In the genomic region with DNA sequence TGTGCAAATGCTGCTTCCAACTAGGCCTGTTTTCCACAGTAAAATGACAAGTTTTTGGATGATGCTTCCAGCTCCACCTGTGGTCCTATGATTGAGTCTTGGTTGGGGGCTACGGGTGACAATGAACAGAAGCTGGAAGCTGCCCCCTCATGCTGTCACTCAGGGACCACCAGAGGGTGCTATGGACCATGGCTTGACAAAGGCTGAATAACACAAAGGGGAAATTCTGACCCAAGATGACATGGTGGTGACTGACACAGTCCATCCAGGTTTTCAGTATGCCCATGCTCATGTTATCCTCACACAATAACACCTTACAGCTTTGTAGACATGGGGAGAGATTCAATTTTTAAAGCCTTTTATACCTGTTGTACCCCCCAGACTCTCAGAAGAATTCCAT, we compare ENCODE assay signal across 8 cellular contexts. TPM values are rescaled to one million over a fixed set of nuclear protein-coding genes. Genes with fewer than 3 reads are reported as not detected.
DNase-seq lines count a peak whose midpoint lies in the region; ATAC-seq and TF ChIP-seq lines count a peak whose summit lies in the region.

No MANE protein-coding gene starts in this region.

- DNase-seq in activated T-cell treated with anti-CD3 and anti-CD28 coated beads for 24 hours (ENCODE audit: low read depth) (peak; percentile 9), M059J (ENCODE audit: low read depth) (peak; percentile 24), dermis blood vessel endothelial cell (peak; percentile 63), progenitor cell of endocrine pancreas (ENCODE audit: low spot score, unreplicated experiment) (no peak)
- no peak for DNase-seq in activated T-cell treated with anti-CD3 and anti-CD28 coated beads, Interleukin-2, amount 50 U/mL, for 24 hours
- no peak for DNase-seq in activated T-helper 2 cell treated with anti-CD3 and anti-CD28 coated beads, Interferon-gamma antibody, Interleukin-2, Interleukin-4, amounts not matched to agents 10 μg/mL and 5 μg/mL and 100 μg/mL, durations not matched to agents 14 hours and 24 hours and 36 hours (ENCODE audit: low spot score)
- no peak for DNase-seq in T-helper 2 cell treated with Interferon-gamma antibody and Interleukin-4, amounts not matched to agents 5 μg/mL and 100 μg/mL, for 36 hours (ENCODE audit: low spot score)

- H3K4me1 Mint-ChIP-seq in activated T-cell treated with anti-CD3 and anti-CD28 coated beads, Interleukin-2, amount 50 U/mL, for 24 hours (ENCODE audit: low read depth), result peaks cover 7% of the 10 kb centered on the region
- peaks cover 16% of the 10 kb centered on the region for H3K4me1 Mint-ChIP-seq in progenitor cell of endocrine pancreas (ENCODE audit: low read depth)
- H3K4me1 Mint-ChIP-seq in activated T-helper 2 cell treated with anti-CD3 and anti-CD28 coated beads, Interferon-gamma antibody, Interleukin-2, Interleukin-4, amounts not matched to agents 10 μg/mL and 5 μg/mL and 100 μg/mL, durations not matched to agents 14 hours and 24 hours and 36 hours (ENCODE audit: low read depth), result peaks cover 2% of the 10 kb centered on the region
- H3K4me1 Mint-ChIP-seq in T-helper 2 cell treated with Interferon-gamma antibody and Interleukin-4, amounts not matched to agents 5 μg/mL and 100 μg/mL, for 36 hours (ENCODE audit: low read depth), result peaks cover 3% of the 10 kb centered on the region

- peaks cover 6% of the 10 kb centered on the region for H3K9me3 Mint-ChIP-seq in activated T-cell treated with anti-CD3 and anti-CD28 coated beads, Interleukin-2, amount 50 U/mL, for 24 hours
- peaks cover 10% of the 10 kb centered on the region for H3K9me3 Mint-ChIP-seq in progenitor cell of endocrine pancreas (ENCODE audit: low read depth)
- H3K9me3 Mint-ChIP-seq in activated T-helper 2 cell treated with anti-CD3 and anti-CD28 coated beads, Interferon-gamma antibody, Interleukin-2, Interleukin-4, amounts not matched to agents 10 μg/mL and 5 μg/mL and 100 μg/mL, durations not matched to agents 14 hours and 24 hours and 36 hours, result peaks cover 11% of the 10 kb centered on the region
- H3K9me3 Mint-ChIP-seq in T-helper 2 cell treated with Interferon-gamma antibody and Interleukin-4, amounts not matched to agents 5 μg/mL and 100 μg/mL, for 36 hours, result peaks cover 7% of the 10 kb centered on the region

- H3K27ac Mint-ChIP-seq in activated T-cell treated with anti-CD3 and anti-CD28 coated beads, Interleukin-2, amount 50 U/mL, for 24 hours, result no peak overlapping the region
- no peak overlapping the region for H3K27ac Mint-ChIP-seq in progenitor cell of endocrine pancreas
- H3K27ac Mint-ChIP-seq in activated T-helper 2 cell treated with anti-CD3 and anti-CD28 coated beads, Interferon-gamma antibody, Interleukin-2, Interleukin-4, amounts not matched to agents 10 μg/mL and 5 μg/mL and 100 μg/mL, durations not matched to agents 14 hours and 24 hours and 36 hours, result no peak overlapping the region
- H3K27ac Mint-ChIP-seq in T-helper 2 cell treated with Interferon-gamma antibody and Interleukin-4, amounts not matched to agents 5 μg/mL and 100 μg/mL, for 36 hours, result no peak overlapping the region

- peaks cover 68% of the 10 kb centered on the region for H3K36me3 Mint-ChIP-seq in activated T-cell treated with anti-CD3 and anti-CD28 coated beads, Interleukin-2, amount 50 U/mL, for 24 hours (ENCODE audit: low read depth)
- H3K36me3 Mint-ChIP-seq in progenitor cell of endocrine pancreas (ENCODE audit: insufficient read depth), result peaks cover 10% of the 10 kb centered on the region
- peaks cover 46% of the 10 kb centered on the region for H3K36me3 Mint-ChIP-seq in activated T-helper 2 cell treated with anti-CD3 and anti-CD28 coated beads, Interferon-gamma antibody, Interleukin-2, Interleukin-4, amounts not matched to agents 10 μg/mL and 5 μg/mL and 100 μg/mL, durations not matched to agents 14 hours and 24 hours and 36 hours (ENCODE audit: low read depth)
- H3K36me3 Mint-ChIP-seq in T-helper 2 cell treated with Interferon-gamma antibody and Interleukin-4, amounts not matched to agents 5 μg/mL and 100 μg/mL, for 36 hours (ENCODE audit: low read depth), result peaks cover 44% of the 10 kb centered on the region

- intact Hi-C loops in activated T-helper 2 cell treated with anti-CD3 and anti-CD28 coated beads, Interferon-gamma antibody, Interleukin-2, Interleukin-4, amounts not matched to agents 10 μg/mL and 5 μg/mL and 100 μg/mL, durations not matched to agents 14 hours and 24 hours and 36 hours (cut with micrococcal nuclease), result no loop called here

- H3K4me3 Mint-ChIP-seq in activated T-cell treated with anti-CD3 and anti-CD28 coated beads, Interleukin-2, amount 50 U/mL, for 24 hours, result no peak overlapping the region
- no peak overlapping the region for H3K4me3 Mint-ChIP-seq in progenitor cell of endocrine pancreas (ENCODE audit: low read depth)
- no peak overlapping the region for H3K4me3 Mint-ChIP-seq in activated T-helper 2 cell treated with anti-CD3 and anti-CD28 coated beads, Interferon-gamma antibody, Interleukin-2, Interleukin-4, amounts not matched to agents 10 μg/mL and 5 μg/mL and 100 μg/mL, durations not matched to agents 14 hours and 24 hours and 36 hours (ENCODE audit: low read depth)
- H3K4me3 Mint-ChIP-seq in T-helper 2 cell treated with Interferon-gamma antibody and Interleukin-4, amounts not matched to agents 5 μg/mL and 100 μg/mL, for 36 hours, result no peak overlapping the region

- peak; percentile 38 for TF ChIP-seq CTCF in progenitor cell of endocrine pancreas (IDR thresholded peaks at IDR 0.05; ENCODE audit: unreplicated experiment)

- H3K27me3 Mint-ChIP-seq in activated T-cell treated with anti-CD3 and anti-CD28 coated beads, Interleukin-2, amount 50 U/mL, for 24 hours, result no peaks in the 10 kb centered on the region
- peaks cover 19% of the 10 kb centered on the region for H3K27me3 Mint-ChIP-seq in progenitor cell of endocrine pancreas
- H3K27me3 Mint-ChIP-seq in activated T-helper 2 cell treated with anti-CD3 and anti-CD28 coated beads, Interferon-gamma antibody, Interleukin-2, Interleukin-4, amounts not matched to agents 10 μg/mL and 5 μg/mL and 100 μg/mL, durations not matched to agents 14 hours and 24 hours and 36 hours (ENCODE audit: low read depth), result no peaks in the 10 kb centered on the region
- H3K27me3 Mint-ChIP-seq in T-helper 2 cell treated with Interferon-gamma antibody and Interleukin-4, amounts not matched to agents 5 μg/mL and 100 μg/mL, for 36 hours (ENCODE audit: low read depth), result no peaks in the 10 kb centered on the region

- ATAC-seq in HG03025 (IDR thresholded peaks at IDR 0.05; ENCODE audit: low FRiP score, unreplicated experiment), result no peak

RNA-seq across cellular contexts. Expression of gene SAP30L, which starts 23.9 kb away (rescaled TPM):
- 17.2 and 59.2 TPM in 2 replicates for total RNA-seq in M059J (2014; rRNA removed; shearing (Covaris generic))
- total RNA-seq in dermis blood vessel endothelial cell, result 25.7 and 40.6 TPM in 2 replicates
- 32.9 and 37.7 TPM in 2 replicates for total RNA-seq in progenitor cell of endocrine pancreas
- total RNA-seq in activated T-helper 2 cell treated with anti-CD3 and anti-CD28 coated beads, Interferon-gamma antibody, Interleukin-2, Interleukin-4, amounts not matched to agents 10 μg/mL and 5 μg/mL and 100 μg/mL, durations not matched to agents 14 hours and 24 hours and 36 hours, result 35.9 and 36.0 TPM in 2 replicates

RNA-seq across cellular contexts. Expression of gene HAND1, which starts 56.2 kb away (rescaled TPM):
- total RNA-seq in M059J (2014; rRNA removed; shearing (Covaris generic)), result not detected in 2 replicates
- total RNA-seq in dermis blood vessel endothelial cell (not detected in 2 replicates), progenitor cell of endocrine pancreas (0.44 and 0.48 TPM in 2 replicates)
- total RNA-seq in activated T-helper 2 cell treated with anti-CD3 and anti-CD28 coated beads, Interferon-gamma antibody, Interleukin-2, Interleukin-4, amounts not matched to agents 10 μg/mL and 5 μg/mL and 100 μg/mL, durations not matched to agents 14 hours and 24 hours and 36 hours, result not detected in 2 replicates

Comparison
In these comparisons a context has a peak if more than half of its experiments do, and no peak if none do; other contexts are left out.
1. DNase-seq: peak in activated T-cell treated with anti-CD3 and anti-CD28 coated beads for 24 hours (single experiment), M059J (single experiment) and dermis blood vessel endothelial cell (single experiment); none in activated T-cell treated with anti-CD3 and anti-CD28 coated beads, Interleukin-2, amount 50 U/mL, for 24 hours (single experiment), progenitor cell of endocrine pancreas (single experiment), activated T-helper 2 cell treated with anti-CD3 and anti-CD28 coated beads, Interferon-gamma antibody, Interleukin-2, Interleukin-4, amounts not matched to agents 10 μg/mL and 5 μg/mL and 100 μg/mL, durations not matched to agents 14 hours and 24 hours and 36 hours (single experiment) and T-helper 2 cell treated with Interferon-gamma antibody and Interleukin-4, amounts not matched to agents 5 μg/mL and 100 μg/mL, for 36 hours (single experiment).